1 cellular context compared by ENCODE assay signal in genomic region chr6:111280445-111280844, GRCh38.
TF ChIP-seq lines count a peak whose summit lies in the region.

No MANE protein-coding gene starts in this region.

TF ChIP-seq in IMR-90, 13 proteins besides CTCF, POLR2A, EP300 and RAD21 (continued from another document):
- TF ChIP-seq USF2 (IDR thresholded peaks at IDR 0.05; ENCODE audit: low read depth, low read length) (no peak), NFE2L2 (IDR thresholded peaks at IDR 0.05; ENCODE audit: low read depth, low read length) (no peak)
